ENCODE assay signal across 2 cellular contexts in the genomic region with DNA sequence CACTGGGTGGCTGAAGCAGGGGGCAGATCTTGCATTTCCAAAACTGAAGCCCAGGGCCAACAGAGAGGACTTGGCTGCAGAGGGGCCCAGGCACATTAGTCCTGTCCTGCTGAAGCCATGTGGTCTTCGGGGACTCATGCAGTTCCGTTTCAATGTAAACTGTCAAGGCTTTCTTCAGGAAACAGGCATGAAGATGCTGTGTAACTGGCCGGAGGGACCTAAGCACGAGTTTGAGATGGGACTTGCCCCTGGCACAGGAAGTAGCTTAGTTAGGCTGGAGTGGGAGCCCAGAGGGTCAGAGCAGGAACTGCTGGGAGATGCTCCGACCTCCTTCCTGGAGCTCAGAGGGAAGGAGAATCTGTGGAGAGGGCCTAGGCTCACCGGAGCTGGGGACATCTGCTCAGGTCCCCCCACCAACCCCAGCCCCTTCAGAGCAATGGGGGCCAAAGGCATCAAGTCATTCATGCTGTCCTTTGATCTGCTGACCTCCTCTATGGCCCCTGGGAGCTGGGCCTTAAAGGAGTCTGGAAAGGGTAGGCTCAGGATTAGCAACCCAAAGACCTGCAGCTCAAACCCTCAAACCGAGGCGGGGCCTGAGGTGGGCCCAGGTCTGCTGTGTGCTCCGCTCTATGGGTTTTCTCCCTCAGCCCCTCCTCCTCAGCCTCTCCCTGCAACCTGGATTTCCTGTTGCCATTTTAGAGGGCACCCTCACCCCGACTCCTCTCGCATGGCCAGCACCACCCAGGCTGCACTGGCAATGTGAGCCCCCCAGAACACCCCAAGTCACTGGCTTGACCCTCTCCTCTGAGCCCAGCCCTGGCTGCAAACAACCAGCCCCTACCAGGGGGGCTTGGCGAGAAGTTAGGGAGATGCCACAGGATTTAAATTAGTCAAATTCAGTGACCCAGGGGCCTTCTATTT.
TF ChIP-seq lines count a peak whose summit lies in the region.

No MANE protein-coding gene starts in this region.

TF ChIP-seq in GM12891, 5 proteins besides CTCF, POLR2A, EP300 and RAD21 (continued from another document):
- no peak for TF ChIP-seq PAX5 (IDR thresholded peaks at IDR 0.05; ENCODE audit: insufficient read depth, low read length, severe bottlenecking)

TF ChIP-seq in HEK293, 187 proteins besides CTCF, POLR2A, EP300 and RAD21:
- TF ChIP-seq, protein P1, sequence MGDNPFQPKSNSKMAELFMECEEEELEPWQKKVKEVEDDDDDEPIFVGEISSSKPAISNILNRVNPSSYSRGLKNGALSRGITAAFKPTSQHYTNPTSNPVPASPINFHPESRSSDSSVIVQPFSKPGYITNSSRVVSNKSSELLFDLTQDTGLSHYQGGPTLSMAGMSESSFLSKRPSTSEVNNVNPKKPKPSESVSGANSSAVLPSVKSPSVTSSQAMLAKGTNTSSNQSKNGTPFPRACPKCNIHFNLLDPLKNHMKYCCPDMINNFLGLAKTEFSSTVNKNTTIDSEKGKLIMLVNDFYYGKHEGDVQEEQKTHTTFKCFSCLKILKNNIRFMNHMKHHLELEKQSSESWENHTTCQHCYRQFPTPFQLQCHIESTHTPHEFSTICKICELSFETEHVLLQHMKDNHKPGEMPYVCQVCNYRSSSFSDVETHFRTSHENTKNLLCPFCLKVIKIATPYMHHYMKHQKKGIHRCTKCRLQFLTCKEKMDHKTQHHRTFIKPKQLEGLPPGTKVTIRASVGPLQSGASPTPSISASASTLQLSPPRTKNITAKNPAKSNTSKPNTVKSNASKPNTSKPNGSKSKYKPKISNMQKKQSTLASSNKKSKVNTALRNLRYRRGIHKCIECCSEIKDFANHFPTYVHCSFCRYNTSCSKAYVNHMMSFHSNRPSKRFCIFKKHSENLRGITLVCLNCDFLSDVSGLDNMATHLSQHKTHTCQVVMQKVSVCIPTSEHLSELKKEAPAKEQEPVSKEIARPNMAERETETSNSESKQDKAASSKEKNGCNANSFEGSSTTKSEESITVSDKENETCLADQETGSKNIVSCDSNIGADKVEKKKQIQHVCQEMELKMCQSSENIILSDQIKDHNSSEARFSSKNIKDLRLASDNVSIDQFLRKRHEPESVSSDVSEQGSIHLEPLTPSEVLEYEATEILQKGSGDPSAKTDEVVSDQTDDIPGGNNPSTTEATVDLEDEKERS (tag by site-specific recombination; IDR thresholded peaks at IDR 0.05) = no peak
- TF ChIP-seq ZNF530 (tag by site-specific recombination; IDR thresholded peaks at IDR 0.05; ENCODE audit: low read depth) (no peak), ZBTB17 (tag by site-specific recombination; IDR thresholded peaks at IDR 0.05) (peak; percentile 62; the same call in 1 of the 2 replicates)
